In genomic region chr2:161912154-161912553, GRCh38 we compare ENCODE assay signal across 27 cellular contexts.
"Had no signal": no experiment of that assay in that cellular context is flagged by ENCODE, and none has a peak within 500 bp of the region (broad histone marks: within the 10 kb centered on the region; RNA-seq: fewer than 3 reads in every experiment).

No MANE protein-coding gene starts in this region.

- ATAC-seq: esophagus mucosa; gastrocnemius medialis; left lobe of liver; mucosa of descending colon; sciatic nerve; stimulated activated naive CD8-positive, alpha-beta T cell treated with anti-CD3 and anti-CD28 coated beads, Interleukin-15, Interleukin-2, amounts not matched to agents 100 U/mL and 50 U/mL, for 24 hours had no signal

- H3K27me3 Mint-ChIP-seq: naive B cell had no signal

- H3K4me1 Mint-ChIP-seq: mesothelial cell of epicardium, naive B cell, nephron progenitor cell had no signal

- H3K27ac Mint-ChIP-seq: endodermal cell, mesothelial cell of epicardium, naive B cell, nephron progenitor cell, type B pancreatic cell had no signal

- H3K9me3 ChIP-seq: gastrocnemius medialis, mucosa of descending colon, prostate gland, right atrium auricular region, testis, tibial artery had no signal

- H3K4me3 Mint-ChIP-seq: endodermal cell, mesothelial cell of epicardium, naive B cell, nephron progenitor cell, type B pancreatic cell had no signal

- H3K36me3 Mint-ChIP-seq: mesothelial cell of epicardium, naive B cell, type B pancreatic cell had no signal

- H3K9me3 Mint-ChIP-seq: endodermal cell, mesothelial cell of epicardium, type B pancreatic cell had no signal

- DNase-seq: dorsolateral prefrontal cortex; effector CD4-positive, alpha-beta T cell; endodermal cell; foreskin fibroblast; gastrocnemius medialis; head of caudate nucleus; kidney; mesenchymal stem cell; mucosa of descending colon; naive B cell; nephron progenitor cell; nucleus accumbens; stimulated activated CD4-positive, alpha-beta T cell treated with anti-CD3 and anti-CD28 coated beads, Interleukin-12 subunit alpha, Interleukin-12 subunit beta, amount 100 ng/mL, for 4 hours; stimulated activated CD4-positive, alpha-beta T cell treated with anti-CD3 and anti-CD28 coated beads, Interleukin-1b, Interleukin-23, amount 100 ng/mL, for 48 hours; stimulated activated CD4-positive, alpha-beta T cell treated with anti-CD3 and anti-CD28 coated beads, Interleukin-4, amount 100 ng/mL, for 1 hour; stimulated activated CD8-positive, alpha-beta memory T cell treated with anti-CD3 and anti-CD28 coated beads, Interleukin-4, amount 100 ng/mL, for 48 hours; stimulated activated naive CD8-positive, alpha-beta T cell treated with anti-CD3 and anti-CD28 coated beads, Interleukin-15, Interleukin-2, amounts not matched to agents 100 U/mL and 50 U/mL, for 24 hours; substantia nigra; testis; tibial artery had no signal
